Comparison of ENCODE assay signal across 35 cellular contexts in the genomic region with DNA sequence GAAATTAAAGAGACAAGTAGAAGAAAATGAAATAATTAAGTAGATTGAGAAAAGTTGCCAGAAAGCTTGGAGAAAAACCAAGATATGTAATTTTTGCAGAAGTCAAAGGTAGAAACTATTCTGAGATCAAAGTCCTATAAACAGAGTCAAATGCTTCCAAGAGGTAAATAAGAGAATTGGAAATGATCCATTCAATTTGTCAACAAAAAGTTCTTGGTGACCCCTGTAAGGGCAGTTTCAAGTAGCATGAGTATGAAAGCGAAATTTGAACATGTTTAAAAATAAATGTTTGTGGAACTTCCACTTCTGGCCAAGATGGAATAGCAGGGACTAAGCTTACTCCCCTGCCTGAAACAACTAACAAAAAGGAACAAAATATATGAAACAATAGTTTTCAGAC.
"Had no signal": no experiment of that assay in that cellular context is flagged by ENCODE, and none has a peak within 500 bp of the region (broad histone marks: within the 10 kb centered on the region; RNA-seq: fewer than 3 reads in every experiment).

No MANE protein-coding gene starts in this region.

- H3K27me3 ChIP-seq: MG63 had no signal

- H3K36me3 ChIP-seq: MG63 had no signal

- H3K27ac ChIP-seq: KMS-11 had no signal

- H3K4me3 ChIP-seq: MG63 had no signal

- H3K9ac ChIP-seq: KMS-11 had no signal

- H3K4me2 ChIP-seq: KMS-11 had no signal

- H3K9me3 ChIP-seq: MG63 had no signal

- DNase-seq: Karpas-422, Kasumi-1, MG63, MM.1S, MV-4-11, NCI-H1048, NCI-H1092, NCI-H1092 treated with DMSO at 0.1 percent for 48 hours, NCI-H1105, NCI-H1105 treated with DMSO at 0.1 percent for 48 hours, NCI-H1417, NCI-H1417 treated with DMSO at 0.1 percent for 48 hours, NCI-H1436 treated with DMSO at 0.1 percent for 48 hours, NCI-H146, NCI-H1694, NCI-H1694 treated with DMSO at 0.1 percent for 48 hours, NCI-H187, NCI-H1930, NCI-H2029, NCI-H2029 treated with DMSO at 0.1 percent for 48 hours, NCI-H2081, NCI-H2081 treated with DMSO at 0.1 percent for 48 hours, NCI-H2107, NCI-H2171, NCI-H2171 treated with DMSO at 0.1 percent for 48 hours, NCI-H2227 treated with DMSO at 0.1 percent for 48 hours, NCI-H226, NCI-H345, NCI-H446, NCI-H446 treated with DMSO at 0.1 percent for 48 hours, NCI-H510A, NCI-H510A treated with DMSO at 0.1 percent for 48 hours, NCI-H524, NCI-H524 treated with DMSO at 0.1 percent for 48 hours had no signal
